21 cellular contexts compared by ENCODE assay signal in the genomic region with DNA sequence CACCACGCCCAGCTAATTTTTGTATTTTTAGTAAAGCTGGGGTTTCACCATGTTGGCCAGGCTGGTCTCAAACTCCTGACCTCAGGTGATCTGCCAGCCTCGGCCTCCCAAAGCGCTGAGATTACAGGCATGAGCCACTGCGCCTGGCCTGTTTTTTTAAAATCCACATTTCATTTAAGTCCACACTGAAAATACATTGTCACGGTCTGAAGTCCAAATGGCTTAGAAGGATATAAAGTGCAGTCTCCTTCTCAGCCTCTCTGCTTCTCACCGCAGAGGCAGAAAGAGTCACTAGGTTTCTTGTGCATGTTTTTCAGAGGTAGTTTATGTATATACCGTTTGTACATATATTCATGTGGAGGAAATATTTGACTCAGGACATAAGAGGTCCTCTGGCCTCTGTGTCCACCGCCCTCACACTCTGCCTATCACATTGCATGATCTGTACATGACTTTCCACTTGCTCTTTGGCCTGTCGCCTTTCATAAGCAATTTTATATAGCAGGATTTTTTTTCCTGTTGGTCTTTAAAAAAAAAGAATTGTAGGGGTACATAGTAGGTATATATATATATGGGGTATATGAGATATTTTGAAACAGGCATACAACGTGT. TPM values are rescaled to one million over a fixed set of nuclear protein-coding genes. Genes with fewer than 3 reads are reported as not detected.
DNase-seq lines count a peak whose midpoint lies in the region; ATAC-seq and TF ChIP-seq lines count a peak whose summit lies in the region.
"Had no signal": no experiment of that assay in that cellular context is flagged by ENCODE, and none has a peak within 500 bp of the region (broad histone marks: within the 10 kb centered on the region; RNA-seq: fewer than 3 reads in every experiment).

No MANE protein-coding gene starts in this region.

- no peaks in the 10 kb centered on the region for H3K9me3 ChIP-seq in hepatocyte (ENCODE audit: low read depth)
- no peaks in the 10 kb centered on the region for H3K9me3 ChIP-seq in mucosa of descending colon

- POLR2A ChIA-PET in activated B cell treated with CpG ODN at 0.5 μM for 24 hours (lab: Charles Lee), result interaction anchor here (1.5 to 6.6 kb wide), 7 partner anchors 10 to 64 kb away, joined by 6 to 169 read pairs (median 33); a partner anchor contains a TSS

- peaks cover 14% of the 10 kb centered on the region for H3K4me1 Mint-ChIP-seq in GM23338
- H3K4me1 Mint-ChIP-seq in activated B cell treated with CpG ODN at 0.5 μM for 24 hours, result peaks cover 42% of the 10 kb centered on the region
- no peaks in the 10 kb centered on the region for H3K4me1 Mint-ChIP-seq in activated naive CD4-positive, alpha-beta T cell treated with anti-CD3 and anti-CD28 coated beads for 36 hours (ENCODE audit: low read depth)

- intact Hi-C loops in activated B cell treated with CpG ODN at 0.5 μM for 24 hours (cut with micrococcal nuclease) (loop anchor here (1.0 kb wide), 3 partner anchors 65 to 211 kb away; no protein-coding TSS in a partner anchor), mucosa of descending colon (cut with DNase I, micrococcal nuclease) (loop anchor here in 1 of 2 donors (5.0 kb wide), 1 partner anchor 64 kb away; no protein-coding TSS in a partner anchor)
- intact Hi-C loops in activated naive CD4-positive, alpha-beta T cell treated with anti-CD3 and anti-CD28 coated beads for 36 hours (cut with micrococcal nuclease), result loop anchor here (1.0 to 10.0 kb wide), 4 partner anchors 65 to 534 kb away; a partner anchor contains a TSS

- 0 out of 2 replicates have a peak overlapping the region, but pooled peaks have one; percentile 47 for H2AFZ ChIP-seq in GM23338
- H2AFZ ChIP-seq in hepatocyte, result no peak overlapping the region

- TF ChIP-seq CTCF in GM23338 (conservative IDR thresholded peaks at IDR 0.05; ENCODE audit: low read depth in 2 of 2) (no peak), activated B cell treated with CpG ODN at 0.5 μM for 24 hours (IDR thresholded peaks at IDR 0.05) (no peak), hepatocyte (IDR thresholded peaks at IDR 0.05; ENCODE audit: poor library complexity) (no peak), mucosa of descending colon (IDR thresholded peaks at IDR 0.05) (no peak)

- H3K27me3 ChIP-seq in GM23338 (ENCODE audit: insufficient read depth) (no peaks in the 10 kb centered on the region), hepatocyte (no peaks in the 10 kb centered on the region)

- H3K27ac Mint-ChIP-seq in GM23338, result no peak overlapping the region
- peak overlapping the region; percentile 76 for H3K27ac Mint-ChIP-seq in activated B cell treated with CpG ODN at 0.5 μM for 24 hours
- no peak overlapping the region for H3K27ac Mint-ChIP-seq in activated naive CD4-positive, alpha-beta T cell treated with anti-CD3 and anti-CD28 coated beads for 36 hours
- H3K27ac Mint-ChIP-seq: CD4-positive, alpha-beta T cell had no signal

- no peaks in the 10 kb centered on the region for H3K36me3 ChIP-seq in GM23338 (ENCODE audit: insufficient read depth)
- no peaks in the 10 kb centered on the region for H3K36me3 ChIP-seq in hepatocyte (replicated peaks; ENCODE audit: insufficient read depth, low read depth)
- no peaks in the 10 kb centered on the region for H3K36me3 ChIP-seq in mucosa of descending colon (ENCODE audit: low read depth)

- H3K4me1 ChIP-seq in GM23338 (ENCODE audit: insufficient read depth) (peaks cover 4% of the 10 kb centered on the region), hepatocyte (ENCODE audit: insufficient read depth) (no peaks in the 10 kb centered on the region), mucosa of descending colon (ENCODE audit: low read depth) (no peaks in the 10 kb centered on the region)

- H4K20me1 ChIP-seq in GM23338 (replicated peaks; ENCODE audit: insufficient read depth), result no peaks in the 10 kb centered on the region
- H4K20me1 ChIP-seq in hepatocyte (ENCODE audit: insufficient read depth, poor library complexity, severe bottlenecking), result no peaks in the 10 kb centered on the region

- peaks cover 8% of the 10 kb centered on the region for H3K27me3 Mint-ChIP-seq in GM23338 (ENCODE audit: insufficient read depth, low read depth, poor library complexity)
- no peaks in the 10 kb centered on the region for H3K27me3 Mint-ChIP-seq in activated B cell treated with CpG ODN at 0.5 μM for 24 hours
- no peaks in the 10 kb centered on the region for H3K27me3 Mint-ChIP-seq in activated naive CD4-positive, alpha-beta T cell treated with anti-CD3 and anti-CD28 coated beads for 36 hours (ENCODE audit: low read depth)
- H3K27me3 Mint-ChIP-seq: B cell; CD4-positive, alpha-beta T cell had no signal

- DNase-seq in GM23338 (ENCODE audit: low spot score) (no peak), activated B cell treated with CpG ODN at 0.5 μM for 24 hours (no peak), hepatocyte (ENCODE audit: low spot score) (peak; percentile 26), mucosa of descending colon (peak in 1 of 3 donors; percentile 57), cortex of kidney (lab: John Stamatoyannopoulos, UW) (no peak)
- DNase-seq in activated naive CD4-positive, alpha-beta T cell treated with anti-CD3 and anti-CD28 coated beads for 36 hours, result no peak
- DNase-seq: CD4-positive, alpha-beta T cell; DMS153; DMS79; GDM1; HCEC 1CT; IMR-90 had no signal

- no peaks in the 10 kb centered on the region for H3K9me3 Mint-ChIP-seq in GM23338
- no peaks in the 10 kb centered on the region for H3K9me3 Mint-ChIP-seq in activated B cell treated with CpG ODN at 0.5 μM for 24 hours
- H3K9me3 Mint-ChIP-seq in activated naive CD4-positive, alpha-beta T cell treated with anti-CD3 and anti-CD28 coated beads for 36 hours, result no peaks in the 10 kb centered on the region
- H3K9me3 Mint-ChIP-seq: CD4-positive, alpha-beta T cell had no signal

- ATAC-seq in GM23338, result no peak
- ATAC-seq in activated B cell treated with CpG ODN at 0.5 μM for 24 hours (ENCODE audit: low read depth), result no peak
- peak; percentile 73 for ATAC-seq in mucosa of descending colon
- ATAC-seq in GM21367 (IDR thresholded peaks at IDR 0.05; ENCODE audit: unreplicated experiment), result no peak
- no peak for ATAC-seq in HG03097 (IDR thresholded peaks at IDR 0.05; ENCODE audit: low FRiP score, unreplicated experiment)
- ATAC-seq: K562 had no signal

- no peaks in the 10 kb centered on the region for H3K36me3 Mint-ChIP-seq in GM23338 (ENCODE audit: low read depth)
- H3K36me3 Mint-ChIP-seq in activated B cell treated with CpG ODN at 0.5 μM for 24 hours (ENCODE audit: low read depth), result peaks cover 92% of the 10 kb centered on the region
- H3K36me3 Mint-ChIP-seq in activated naive CD4-positive, alpha-beta T cell treated with anti-CD3 and anti-CD28 coated beads for 36 hours (ENCODE audit: low read depth), result no peaks in the 10 kb centered on the region

- H3K27ac ChIP-seq in GM23338 (ENCODE audit: low read depth), result no peak overlapping the region
- no peak overlapping the region for H3K27ac ChIP-seq in hepatocyte
- H3K27ac ChIP-seq: C4-2B, HL-60 had no signal

- H3K4me3 ChIP-seq in GM23338, result no peak overlapping the region
- H3K4me3 ChIP-seq in hepatocyte, result no peak overlapping the region
- no peak overlapping the region for H3K4me3 ChIP-seq in mucosa of descending colon
- H3K4me3 ChIP-seq: K562 had no signal

- no peaks in the 10 kb centered on the region for H3K79me2 ChIP-seq in GM23338 (replicated peaks; ENCODE audit: insufficient read depth)
- no peaks in the 10 kb centered on the region for H3K79me2 ChIP-seq in hepatocyte

- WGBS in hepatocyte (ENCODE audit: low lambda C conversion rate, missing lambda C conversion rate), result 79% methylated on average over 10 of the region's 10 CpGs

- H3K4me3 Mint-ChIP-seq in GM23338 (no peak overlapping the region), activated B cell treated with CpG ODN at 0.5 μM for 24 hours (no peak overlapping the region)
- no peak overlapping the region for H3K4me3 Mint-ChIP-seq in activated naive CD4-positive, alpha-beta T cell treated with anti-CD3 and anti-CD28 coated beads for 36 hours
- H3K4me3 Mint-ChIP-seq: B cell; CD4-positive, alpha-beta T cell had no signal

- CTCF ChIA-PET in activated B cell treated with CpG ODN at 0.5 μM for 24 hours (lab: Charles Lee), result interaction anchor here (1.0 to 8.7 kb wide), 21 partner anchors 11 to 212 kb away, joined by 3 to 612 read pairs (median 14); a partner anchor contains a TSS
- CTCF ChIA-PET in activated naive CD4-positive, alpha-beta T cell treated with anti-CD3 and anti-CD28 coated beads for 36 hours (lab: Charles Lee), result interaction anchor here (0.5 to 4.4 kb wide), 29 partner anchors 11 to 1760 kb away, joined by 3 to 98 read pairs (median 6); a partner anchor contains a TSS

- H3K4me2 ChIP-seq in GM23338 (no peak overlapping the region), hepatocyte (no peak overlapping the region)

- H3K9me2 ChIP-seq in GM23338 (ENCODE audit: insufficient read depth) (peaks cover 3% of the 10 kb centered on the region; the same call in 1 of the 2 replicates), hepatocyte (replicated peaks; ENCODE audit: insufficient read depth) (no peaks in the 10 kb centered on the region)

- H3F3A ChIP-seq in GM23338 (replicated peaks; ENCODE audit: low read depth), result no peaks in the 10 kb centered on the region

TF ChIP-seq in GM23338, 12 proteins besides CTCF, POLR2A, EP300 and RAD21:
- TF ChIP-seq STAT1 (IDR thresholded peaks at IDR 0.05; ENCODE audit: unreplicated experiment), result no peak
- TF ChIP-seq ZNF114 (CRISPR knock-in tag; IDR thresholded peaks at IDR 0.05), result no peak
- TF ChIP-seq EZH2phosphoT487 (IDR thresholded peaks at IDR 0.05; ENCODE audit: unreplicated experiment), result no peak
- no peak for TF ChIP-seq JUNB (IDR thresholded peaks at IDR 0.05; ENCODE audit: unreplicated experiment)
TF ChIP-seq in GM23338: peak in this region for 0.

RNA-seq across cellular contexts. Expression of a gene that starts 42.9 kb away (rescaled TPM):
- not detected in 2 replicates for total RNA-seq in GM23338 (2014; rRNA removed; shearing (Covaris generic))
- 0.11 and 0.40 TPM in 2 replicates for polyA plus RNA-seq in GM23338 (2016; fragmentation: Nextera tagmentation; extraction: Ambion mirVana)
- 238 and 267 TPM in 2 replicates for total RNA-seq in activated B cell treated with CpG ODN at 0.5 μM for 24 hours
- total RNA-seq in hepatocyte, result 4.8 and 6.9 TPM in 2 replicates
- polyA plus RNA-seq in hepatocyte, result 6.3 and 9.7 TPM in 2 replicates
- 10 to 100 TPM; 13.2 to 45.7 (median 30.4) TPM for total RNA-seq in mucosa of descending colon
- total RNA-seq in activated naive CD4-positive, alpha-beta T cell treated with anti-CD3 and anti-CD28 coated beads for 36 hours, result not detected
- total RNA-seq: A172; CD4-positive, alpha-beta T cell; Daoy; HT1080; IMR-90; K562 had no signal
- polyA plus RNA-seq: IMR-90, K562 had no signal
